17 cellular contexts compared by ENCODE assay signal in genomic region chr3:62203561-62203960, GRCh38.
DNase-seq lines count a peak whose midpoint lies in the region; ATAC-seq and TF ChIP-seq lines count a peak whose summit lies in the region.
"Had no signal": no experiment of that assay in that cellular context is flagged by ENCODE, and none has a peak within 500 bp of the region (broad histone marks: within the 10 kb centered on the region; RNA-seq: fewer than 3 reads in every experiment).

No MANE protein-coding gene starts in this region.

- H3K9me3 Mint-ChIP-seq in stimulated activated effector memory CD8-positive, alpha-beta T cell treated with anti-CD3 and anti-CD28 coated beads, Interleukin-12 subunit alpha, Interleukin-12 subunit beta, amount 100 ng/mL, for 72 hours: no peaks in the 10 kb centered on the region
- H3K9me3 Mint-ChIP-seq: CD4-positive, CD25-positive, alpha-beta regulatory T cell; CD8-positive, alpha-beta T cell had no signal

- H3K9ac ChIP-seq in mesenchymal stem cell (ENCODE audit: low read length) (no peak overlapping the region), Karpas-422 (ENCODE audit: low read length) (no peak overlapping the region)
- H3K9ac ChIP-seq: BLaER1, GM23248 had no signal

- no peaks in the 10 kb centered on the region for H4K20me1 ChIP-seq in Karpas-422 (ENCODE audit: insufficient read depth, low read depth, low read length)
- H4K20me1 ChIP-seq: BLaER1 had no signal

- no peaks in the 10 kb centered on the region for H3K4me1 Mint-ChIP-seq in stimulated activated effector memory CD8-positive, alpha-beta T cell treated with anti-CD3 and anti-CD28 coated beads, Interleukin-12 subunit alpha, Interleukin-12 subunit beta, amount 100 ng/mL, for 72 hours
- H3K4me1 Mint-ChIP-seq: B cell; CD4-positive, CD25-positive, alpha-beta regulatory T cell had no signal

- no peak overlapping the region for H3K27ac Mint-ChIP-seq in stimulated activated effector memory CD8-positive, alpha-beta T cell treated with anti-CD3 and anti-CD28 coated beads, Interleukin-12 subunit alpha, Interleukin-12 subunit beta, amount 100 ng/mL, for 72 hours
- H3K27ac Mint-ChIP-seq: B cell; CD4-positive, CD25-positive, alpha-beta regulatory T cell; CD8-positive, alpha-beta T cell had no signal

- intact Hi-C loops in aorta (cut with DNase I): loop anchor here in 1 of 2 donors (10.0 kb wide), 1 partner anchor 361 kb away; no protein-coding TSS in a partner anchor

- DNase-seq in mesenchymal stem cell (no peak), aorta (no peak), foreskin fibroblast (no peak), Karpas-422 (no peak)
- no peak for DNase-seq in stimulated activated effector memory CD8-positive, alpha-beta T cell treated with anti-CD3 and anti-CD28 coated beads, Interleukin-12 subunit alpha, Interleukin-12 subunit beta, amount 100 ng/mL, for 72 hours (ENCODE audit: low spot score in 2 of 2)
- DNase-seq: Caco-2; CD4-positive, CD25-positive, alpha-beta regulatory T cell; CD8-positive, alpha-beta T cell; DMS153; DND-41; GM23248; H7 had no signal

- no peak overlapping the region for H3K18ac ChIP-seq in mesenchymal stem cell (ENCODE audit: low read depth in 1 of 2, low read length in 2 of 2)

- H4K91ac ChIP-seq in mesenchymal stem cell (ENCODE audit: low read length): peak overlapping the region; percentile 11

- H3K23ac ChIP-seq in mesenchymal stem cell (ENCODE audit: low read length in 2 of 2): no peak overlapping the region

- H3K79me1 ChIP-seq in mesenchymal stem cell (replicated peaks; ENCODE audit: low read length, poor library complexity, severe bottlenecking): no peaks in the 10 kb centered on the region

- H3K27ac ChIP-seq in mesenchymal stem cell (ENCODE audit: low read length, poor library complexity, severe bottlenecking) (no peak overlapping the region), aorta (ENCODE audit: low read depth in 1 of 2, low read length in 2 of 2) (no peak overlapping the region), Karpas-422 (ENCODE audit: low read length) (no peak overlapping the region)
- H3K27ac ChIP-seq: BLaER1, C4-2B, GM23248 had no signal

- TF ChIP-seq CTCF in foreskin fibroblast (IDR thresholded peaks at IDR 0.05; ENCODE audit: low read depth, low read length): no peak

- no peak overlapping the region for H3K4ac ChIP-seq in mesenchymal stem cell (ENCODE audit: low read depth in 1 of 2, low read length in 2 of 2)

- H2AK5ac ChIP-seq in mesenchymal stem cell (ENCODE audit: low read length, severe bottlenecking): no peak overlapping the region

- H3K79me2 ChIP-seq in Karpas-422 (ENCODE audit: low read length): no peaks in the 10 kb centered on the region

- no peak overlapping the region for H2BK5ac ChIP-seq in mesenchymal stem cell (ENCODE audit: low read depth, low read length, poor library complexity, severe bottlenecking)

- H3K9me3 ChIP-seq in mesenchymal stem cell (ENCODE audit: control insufficient read depth, low read length): no peaks in the 10 kb centered on the region
- no peaks in the 10 kb centered on the region for H3K9me3 ChIP-seq in aorta (ENCODE audit: control insufficient read depth, low read length)
- H3K9me3 ChIP-seq in Karpas-422 (ENCODE audit: low read length): no peaks in the 10 kb centered on the region
- H3K9me3 ChIP-seq: BLaER1, Caco-2 had no signal

- H3K36me3 Mint-ChIP-seq in stimulated activated effector memory CD8-positive, alpha-beta T cell treated with anti-CD3 and anti-CD28 coated beads, Interleukin-12 subunit alpha, Interleukin-12 subunit beta, amount 100 ng/mL, for 72 hours: no peaks in the 10 kb centered on the region
- H3K36me3 Mint-ChIP-seq: CD4-positive, CD25-positive, alpha-beta regulatory T cell; CD8-positive, alpha-beta T cell had no signal

- peak; percentile 17 for ATAC-seq in stimulated activated effector memory CD8-positive, alpha-beta T cell treated with anti-CD3 and anti-CD28 coated beads, Interleukin-12 subunit alpha, Interleukin-12 subunit beta, amount 100 ng/mL, for 72 hours
- ATAC-seq in aorta (ENCODE audit: low FRiP score): peak; percentile 33
- ATAC-seq in HG02759 (IDR thresholded peaks at IDR 0.05; ENCODE audit: unreplicated experiment): no peak
- ATAC-seq: CD8-positive, alpha-beta T cell; HCT116 had no signal

- H4K8ac ChIP-seq in mesenchymal stem cell (ENCODE audit: low read length): no peak overlapping the region

- H2BK12ac ChIP-seq in mesenchymal stem cell (ENCODE audit: low read length in 2 of 2): no peak overlapping the region

- no peak overlapping the region for H3K14ac ChIP-seq in mesenchymal stem cell (ENCODE audit: low read length in 2 of 2)

- H3K36me3 ChIP-seq in mesenchymal stem cell (ENCODE audit: control insufficient read depth in 1 of 2, insufficient read depth in 2 of 2, low read depth in 1 of 2, low read length in 2 of 2): peaks cover 21 to 53% of the 10 kb centered on the region in 2 experiments
- peaks cover 0 to 2% of the 10 kb centered on the region in 2 donors for H3K36me3 ChIP-seq in aorta (ENCODE audit: control insufficient read depth in 1 of 2, insufficient read depth in 2 of 2, low read length in 1 of 2)
- H3K36me3 ChIP-seq in Karpas-422 (ENCODE audit: insufficient read depth, low read length): no peaks in the 10 kb centered on the region

- H3K4me3 ChIP-seq in mesenchymal stem cell (ENCODE audit: insufficient read depth in 1 of 2, low read depth in 1 of 2, low read length in 2 of 2): no peak overlapping the region
- no peak overlapping the region for H3K4me3 ChIP-seq in aorta (ENCODE audit: low read length in 2 of 2)
- H3K4me3 ChIP-seq in foreskin fibroblast (ENCODE audit: low read depth in 1 of 2, low read length in 2 of 2): no peak overlapping the region
- H3K4me3 ChIP-seq in Karpas-422 (ENCODE audit: low read length): no peak overlapping the region
- H3K4me3 ChIP-seq: BLaER1, GM23248 had no signal

- no peaks in the 10 kb centered on the region for H3K9me2 ChIP-seq in Karpas-422 (replicated peaks; ENCODE audit: insufficient read depth, low read length)

- H2BK15ac ChIP-seq in mesenchymal stem cell (ENCODE audit: low read depth, poor library complexity, severe bottlenecking): no peak overlapping the region

- H3K4me2 ChIP-seq in mesenchymal stem cell (ENCODE audit: low read length, poor library complexity, severe bottlenecking): no peak overlapping the region
- no peak overlapping the region for H3K4me2 ChIP-seq in Karpas-422 (ENCODE audit: low read depth, low read length, poor library complexity, severe bottlenecking)
- H3K4me2 ChIP-seq: BLaER1 had no signal

- H3K27me3 ChIP-seq in mesenchymal stem cell (ENCODE audit: control insufficient read depth in 1 of 2, insufficient read depth in 1 of 2, low read length in 2 of 2): no peaks in the 10 kb centered on the region
- no peaks in the 10 kb centered on the region for H3K27me3 ChIP-seq in aorta (ENCODE audit: control insufficient read depth in 1 of 2, insufficient read depth in 2 of 2, low read length in 1 of 2)
- H3K27me3 ChIP-seq in Karpas-422 (ENCODE audit: low read length): no peaks in the 10 kb centered on the region
- H3K27me3 ChIP-seq: BLaER1 had no signal

- 95% methylated on average over 19 of the region's 19 CpGs for WGBS in mesenchymal stem cell
- WGBS in aorta, 2 donors: 96 to 98% methylated on average over 19 of the region's 19 CpGs

- no peak overlapping the region for H3K4me3 Mint-ChIP-seq in stimulated activated effector memory CD8-positive, alpha-beta T cell treated with anti-CD3 and anti-CD28 coated beads, Interleukin-12 subunit alpha, Interleukin-12 subunit beta, amount 100 ng/mL, for 72 hours
- H3K4me3 Mint-ChIP-seq: B cell; CD4-positive, CD25-positive, alpha-beta regulatory T cell; CD8-positive, alpha-beta T cell had no signal

- no peak overlapping the region for H2BK120ac ChIP-seq in mesenchymal stem cell (ENCODE audit: low read depth, low read length)

- H3K4me1 ChIP-seq in mesenchymal stem cell (ENCODE audit: control insufficient read depth, insufficient read depth, low read depth, low read length) (no peaks in the 10 kb centered on the region), aorta (ENCODE audit: control insufficient read depth in 1 of 2, insufficient read depth in 2 of 2, low read length in 2 of 2) (no peaks in the 10 kb centered on the region), Karpas-422 (ENCODE audit: low read length) (no peaks in the 10 kb centered on the region)
- H3K4me1 ChIP-seq: BLaER1, Caco-2 had no signal

- no peak overlapping the region for H2AFZ ChIP-seq in mesenchymal stem cell (ENCODE audit: low read depth, low read length)
- H2AFZ ChIP-seq in Karpas-422 (ENCODE audit: low read length): no peak overlapping the region
- H2AFZ ChIP-seq: GM23248 had no signal
